15 cellular contexts compared by ENCODE assay signal in genomic region chr3:492586-493296, GRCh38.
A peak's percentile ranks its signal among the peaks of the same experiment; 100 is the strongest.
DNase-seq lines count a peak whose midpoint lies in the region; ATAC-seq lines count a peak whose summit lies in the region.
"Had no signal": no experiment of that assay in that cellular context is flagged by ENCODE, and none has a peak within 500 bp of the region (broad histone marks: within the 10 kb centered on the region; RNA-seq: fewer than 3 reads in every experiment).

No MANE protein-coding gene starts in this region.

- DNase-seq in memory B cell (ENCODE audit: low spot score in 2 of 2) (no peak), NCI-H1417 (lab: John Stamatoyannopoulos, UW) (no peak), head of caudate nucleus (no peak)
- no peak for DNase-seq in effector CD4-positive, alpha-beta T cell
- DNase-seq in activated effector memory CD4-positive, alpha-beta T cell treated with anti-CD3 and anti-CD28 coated beads, Interleukin-2, amount 50 U/mL, for 16 hours, result no peak
- DNase-seq: activated CD4-positive, alpha-beta T cell treated with anti-CD3 and anti-CD28 coated beads, Interleukin-2, amount 50 U/mL, for 4 hours; colonic mucosa; naive thymus-derived CD8-positive, alpha-beta T cell; NCI-H187; NK-92 treated with Interleukin-12 subunit alpha and Interleukin-12 subunit beta, amount 100 ng/mL, for 24 hours; SW 1271 had no signal

- no peaks in the 10 kb centered on the region for H3K27me3 Mint-ChIP-seq in memory B cell
- H3K27me3 Mint-ChIP-seq: activated naive CD4-positive, alpha-beta T cell treated with anti-CD3 and anti-CD28 coated beads, Interleukin-2, amount 50 U/mL, for 24 hours had no signal

- H3K36me3 Mint-ChIP-seq in memory B cell, result no peaks in the 10 kb centered on the region
- H3K36me3 Mint-ChIP-seq: activated naive CD4-positive, alpha-beta T cell treated with anti-CD3 and anti-CD28 coated beads, Interleukin-2, amount 50 U/mL, for 24 hours had no signal

- H3K4me1 Mint-ChIP-seq in memory B cell, result peaks cover 3% of the 10 kb centered on the region
- H3K4me1 Mint-ChIP-seq: activated naive CD4-positive, alpha-beta T cell treated with anti-CD3 and anti-CD28 coated beads, Interleukin-2, amount 50 U/mL, for 24 hours had no signal

- ATAC-seq in GM18858 (IDR thresholded peaks at IDR 0.05; ENCODE audit: unreplicated experiment), result peak; percentile 42
- ATAC-seq in GM21723 (IDR thresholded peaks at IDR 0.05; ENCODE audit: unreplicated experiment), result peak; percentile 73
- peak; percentile 56 for ATAC-seq in HG03460 (IDR thresholded peaks at IDR 0.05; ENCODE audit: unreplicated experiment)
- no peak for ATAC-seq in memory B cell (ENCODE audit: low read depth)
- ATAC-seq: naive thymus-derived CD8-positive, alpha-beta T cell had no signal

- no peaks in the 10 kb centered on the region for H3K9me3 Mint-ChIP-seq in memory B cell

- H3K27ac Mint-ChIP-seq in memory B cell, result peak overlapping the region; percentile 3
- H3K27ac Mint-ChIP-seq: activated naive CD4-positive, alpha-beta T cell treated with anti-CD3 and anti-CD28 coated beads, Interleukin-2, amount 50 U/mL, for 24 hours; naive thymus-derived CD8-positive, alpha-beta T cell had no signal

- intact Hi-C loops in head of caudate nucleus (cut with DNase I), result no loop called here

- H3K4me3 Mint-ChIP-seq in memory B cell, result peak overlapping the region; percentile 77
- H3K4me3 Mint-ChIP-seq: activated naive CD4-positive, alpha-beta T cell treated with anti-CD3 and anti-CD28 coated beads, Interleukin-2, amount 50 U/mL, for 24 hours; naive thymus-derived CD8-positive, alpha-beta T cell had no signal
